Comparison of ENCODE assay signal across 16 cellular contexts in genomic region chr1:182777386-182777785, GRCh38.
"Had no signal": no experiment of that assay in that cellular context is flagged by ENCODE, and none has a peak within 500 bp of the region (broad histone marks: within the 10 kb centered on the region; RNA-seq: fewer than 3 reads in every experiment).

No MANE protein-coding gene starts in this region.

- H3K27ac ChIP-seq: hepatocyte, upper lobe of right lung had no signal

- H3K4me1 Mint-ChIP-seq: mesothelial cell of epicardium had no signal

- H3K4me2 ChIP-seq: hepatocyte had no signal

- H3K9me3 Mint-ChIP-seq: activated CD4-positive, alpha-beta memory T cell treated with anti-CD3 and anti-CD28 coated beads, Interleukin-2, amount 10 ng/mL, durations not matched to agents 7 days and 5 days; natural killer cell treated with Interleukin-12 subunit alpha and Interleukin-12 subunit beta and Interleukin-15 and Interleukin-18, amount 100 ng/mL, for 72 hours; stimulated activated naive CD8-positive, alpha-beta T cell treated with anti-CD3 and anti-CD28 coated beads, Interleukin-15, Interleukin-2, amounts not matched to agents 100 ng/mL and 50 ng/mL, for 24 hours had no signal

- H3K4me3 ChIP-seq: esophagus squamous epithelium, hepatocyte, lung, upper lobe of right lung had no signal

- H3K36me3 ChIP-seq: esophagus squamous epithelium, upper lobe of right lung had no signal

- H2AFZ ChIP-seq: hepatocyte had no signal

- H3K79me2 ChIP-seq: hepatocyte had no signal

- DNase-seq: activated CD4-positive, alpha-beta memory T cell treated with anti-CD3 and anti-CD28 coated beads, Interleukin-2, amount 10 ng/mL, durations not matched to agents 7 days and 5 days; activated CD4-positive, alpha-beta T cell treated with anti-CD3 and anti-CD28 coated beads for 48 hours; activated CD4-positive, CD25-positive, alpha-beta regulatory T cell; activated CD8-positive, alpha-beta memory T cell treated with anti-CD3 and anti-CD28 coated beads, Interleukin-2, amount 10 ng/mL, durations not matched to agents 7 days and 5 days; activated naive CD4-positive, alpha-beta T cell treated with anti-CD3 and anti-CD28 coated beads for 36 hours; effector CD4-positive, alpha-beta T cell; esophagus squamous epithelium; left colon; T1000; upper lobe of right lung had no signal

- H3K27ac Mint-ChIP-seq: activated CD4-positive, alpha-beta memory T cell treated with anti-CD3 and anti-CD28 coated beads, Interleukin-2, amount 10 ng/mL, durations not matched to agents 7 days and 5 days; activated CD8-positive, alpha-beta memory T cell treated with anti-CD3 and anti-CD28 coated beads, Interleukin-2, amount 10 ng/mL, durations not matched to agents 7 days and 5 days; activated naive CD4-positive, alpha-beta T cell treated with anti-CD3 and anti-CD28 coated beads for 36 hours; brain; mesothelial cell of epicardium; natural killer cell treated with Interleukin-12 subunit alpha and Interleukin-12 subunit beta and Interleukin-15 and Interleukin-18, amount 100 ng/mL, for 72 hours; stimulated activated naive CD8-positive, alpha-beta T cell treated with anti-CD3 and anti-CD28 coated beads, Interleukin-15, Interleukin-2, amounts not matched to agents 100 ng/mL and 50 ng/mL, for 24 hours had no signal

- H3K9me3 ChIP-seq: esophagus squamous epithelium, upper lobe of right lung had no signal

- H3K36me3 Mint-ChIP-seq: activated CD8-positive, alpha-beta memory T cell treated with anti-CD3 and anti-CD28 coated beads, Interleukin-2, amount 10 ng/mL, durations not matched to agents 7 days and 5 days; brain; mesothelial cell of epicardium; natural killer cell treated with Interleukin-12 subunit alpha and Interleukin-12 subunit beta and Interleukin-15 and Interleukin-18, amount 100 ng/mL, for 72 hours had no signal

- H3K4me1 ChIP-seq: esophagus squamous epithelium, upper lobe of right lung had no signal

- H3K27me3 ChIP-seq: esophagus squamous epithelium, hepatocyte, upper lobe of right lung had no signal

- H3K4me3 Mint-ChIP-seq: activated CD4-positive, alpha-beta memory T cell treated with anti-CD3 and anti-CD28 coated beads, Interleukin-2, amount 10 ng/mL, durations not matched to agents 7 days and 5 days; activated CD8-positive, alpha-beta memory T cell treated with anti-CD3 and anti-CD28 coated beads, Interleukin-2, amount 10 ng/mL, durations not matched to agents 7 days and 5 days; activated naive CD4-positive, alpha-beta T cell treated with anti-CD3 and anti-CD28 coated beads for 36 hours; brain; mesothelial cell of epicardium; natural killer cell treated with Interleukin-12 subunit alpha and Interleukin-12 subunit beta and Interleukin-15 and Interleukin-18, amount 100 ng/mL, for 72 hours; stimulated activated naive CD8-positive, alpha-beta T cell treated with anti-CD3 and anti-CD28 coated beads, Interleukin-15, Interleukin-2, amounts not matched to agents 100 ng/mL and 50 ng/mL, for 24 hours had no signal
